Comparison of ENCODE assay signal across 1 cellular context in the genomic region with DNA sequence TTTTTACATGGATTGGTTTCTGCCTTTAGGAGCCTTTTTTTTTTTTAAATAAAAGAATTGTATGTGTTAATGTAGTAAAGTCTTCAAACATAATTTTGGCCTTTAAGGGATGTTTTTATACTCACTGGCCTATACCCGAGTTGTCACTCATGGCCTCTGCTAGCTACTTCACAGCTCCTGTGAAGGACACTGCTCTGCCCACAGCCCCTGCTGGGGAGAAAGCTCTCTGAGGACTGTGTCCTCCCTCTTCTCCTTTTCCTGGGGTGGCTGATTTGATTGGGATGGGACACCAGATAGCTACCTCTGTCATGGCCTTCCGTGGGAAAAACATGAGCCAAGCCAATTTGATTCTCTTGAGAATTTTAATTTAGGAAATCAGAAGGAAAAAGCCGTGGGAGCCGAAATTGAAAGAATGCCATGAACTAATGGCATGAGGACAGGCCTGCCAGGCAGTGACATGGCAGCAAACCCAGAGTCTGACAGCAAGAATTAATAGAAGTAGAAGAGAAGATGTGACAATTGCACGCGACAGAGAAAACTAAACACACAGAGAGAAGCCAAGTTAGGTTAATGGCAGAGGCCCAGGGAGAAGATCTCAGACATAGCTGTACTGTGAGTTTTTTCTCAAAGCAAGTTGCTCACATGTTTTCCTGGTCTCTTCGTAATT.
TF ChIP-seq lines count a peak whose summit lies in the region.

No MANE protein-coding gene starts in this region.

TF ChIP-seq in HEK293T, 16 proteins besides CTCF, POLR2A, EP300 and RAD21:
- TF ChIP-seq ZNF384 (IDR thresholded peaks at IDR 0.05) (no peak), TARDBP (IDR thresholded peaks at IDR 0.05) (no peak), L3MBTL2 (conservative IDR thresholded peaks at IDR 0.05) (no peak), LEF1 (IDR thresholded peaks at IDR 0.05; ENCODE audit: borderline replicate concordance) (no peak), NFRKB (IDR thresholded peaks at IDR 0.05) (no peak), HDGF (IDR thresholded peaks at IDR 0.05; ENCODE audit: borderline replicate concordance) (no peak), FOXM1 (IDR thresholded peaks at IDR 0.05; ENCODE audit: borderline replicate concordance) (no peak), ELF4 (IDR thresholded peaks at IDR 0.05) (no peak), FOXA1 (IDR thresholded peaks at IDR 0.05) (no peak), ARNT (IDR thresholded peaks at IDR 0.05) (no peak), SUZ12 (IDR thresholded peaks at IDR 0.05) (no peak)
- TF ChIP-seq, protein P1, sequence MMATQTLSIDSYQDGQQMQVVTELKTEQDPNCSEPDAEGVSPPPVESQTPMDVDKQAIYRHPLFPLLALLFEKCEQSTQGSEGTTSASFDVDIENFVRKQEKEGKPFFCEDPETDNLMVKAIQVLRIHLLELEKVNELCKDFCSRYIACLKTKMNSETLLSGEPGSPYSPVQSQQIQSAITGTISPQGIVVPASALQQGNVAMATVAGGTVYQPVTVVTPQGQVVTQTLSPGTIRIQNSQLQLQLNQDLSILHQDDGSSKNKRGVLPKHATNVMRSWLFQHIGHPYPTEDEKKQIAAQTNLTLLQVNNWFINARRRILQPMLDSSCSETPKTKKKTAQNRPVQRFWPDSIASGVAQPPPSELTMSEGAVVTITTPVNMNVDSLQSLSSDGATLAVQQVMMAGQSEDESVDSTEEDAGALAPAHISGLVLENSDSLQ (IDR thresholded peaks at IDR 0.05): no peak
